8 cellular contexts compared by ENCODE assay signal in the genomic region with DNA sequence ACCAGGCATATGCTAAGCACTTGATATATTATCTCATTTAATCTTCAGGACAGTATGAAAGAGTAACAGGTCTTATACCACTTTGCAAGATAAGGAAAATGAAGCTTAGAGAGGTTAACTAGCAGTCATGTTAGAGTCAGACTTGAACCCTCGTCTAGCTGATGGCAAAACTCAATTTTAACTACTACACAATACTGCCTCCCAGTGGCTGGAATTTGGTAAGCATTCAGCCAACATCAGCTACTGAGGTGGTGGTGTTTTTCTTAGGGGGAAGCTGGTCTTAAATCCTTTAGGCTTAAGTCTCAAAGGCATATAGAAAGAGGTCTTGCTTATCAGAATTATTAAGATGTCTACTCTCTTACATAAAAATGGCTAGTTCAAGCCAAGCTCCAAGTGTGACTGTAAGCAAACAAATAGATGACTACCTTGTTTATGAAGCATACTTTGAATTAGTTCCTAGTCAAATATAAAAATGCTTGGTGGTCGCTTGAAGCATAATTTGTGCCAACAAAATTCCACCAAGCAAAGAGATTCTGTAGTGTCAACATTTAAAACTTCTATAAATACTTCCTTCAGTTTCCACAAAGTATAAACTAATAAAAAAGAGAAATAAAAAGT.
DNase-seq lines count a peak whose midpoint lies in the region; ATAC-seq and TF ChIP-seq lines count a peak whose summit lies in the region.

No MANE protein-coding gene starts in this region.

- TF ChIP-seq CTCF in AG09319 (IDR thresholded peaks at IDR 0.05; ENCODE audit: low read depth, low read length) (peak; percentile 59), Peyer's patch (IDR thresholded peaks at IDR 0.05) (peak in 4 of 6 experiments; percentile 30 to 47 (median 44)), fibroblast of pulmonary artery (IDR thresholded peaks at IDR 0.05; ENCODE audit: low read length, missing control alignments) (peak; percentile 78)

- H3K4ac ChIP-seq in trophoblast cell (ENCODE audit: low read depth, low read length) = no peak overlapping the region

- no CpG with 5 or more reads among the region's 2 CpGs for WGBS in trophoblast cell (ENCODE audit: extremely low coverage, insufficient coverage, insufficient read length)

- no peak overlapping the region for H3K14ac ChIP-seq in trophoblast cell (ENCODE audit: low read length)

- H3K4me1 Mint-ChIP-seq in activated CD8-positive, alpha-beta memory T cell treated with anti-CD3 and anti-CD28 coated beads, Interleukin-2, amount 10 ng/mL, durations not matched to agents 7 days and 5 days = no peaks in the 10 kb centered on the region

- no peaks in the 10 kb centered on the region for H3K79me2 ChIP-seq in trophoblast cell (ENCODE audit: control insufficient read depth, insufficient read depth, low read length, poor library complexity)

- H3K27me3 ChIP-seq in Peyer's patch (no peaks in the 10 kb centered on the region), trophoblast cell (ENCODE audit: insufficient read depth, low read length) (no peaks in the 10 kb centered on the region)

- no peak overlapping the region for H2BK5ac ChIP-seq in trophoblast cell (ENCODE audit: low read depth, low read length, poor library complexity)

- H3K9me3 ChIP-seq in Peyer's patch (no peaks in the 10 kb centered on the region), trophoblast cell (ENCODE audit: insufficient read depth, low read depth, low read length) (no peaks in the 10 kb centered on the region)

- H3K4me3 ChIP-seq in Peyer's patch (no peak overlapping the region), fibroblast of pulmonary artery (replicated peaks; ENCODE audit: low read depth, low read length) (no peak overlapping the region), trophoblast cell (ENCODE audit: low read depth, low read length) (no peak overlapping the region)

- H4K12ac ChIP-seq in trophoblast cell (ENCODE audit: low read depth, low read length) = no peak overlapping the region

- DNase-seq in AG09319 (ENCODE audit: extremely low read depth, low read depth) (no peak), Peyer's patch (peak in 1 of 3 donors; percentile 42), fibroblast of pulmonary artery (ENCODE audit: low read depth) (peak; percentile 58), trophoblast cell (peak; percentile 8 to 63)
- no peak for DNase-seq in activated CD8-positive, alpha-beta memory T cell treated with anti-CD3 and anti-CD28 coated beads, Interleukin-2, amount 10 ng/mL, durations not matched to agents 7 days and 5 days
- no peak for DNase-seq in activated effector memory CD4-positive, alpha-beta T cell treated with Interleukin-2 at 50 U/mL for 16 hours

- H3K4me3 Mint-ChIP-seq in activated CD8-positive, alpha-beta memory T cell treated with anti-CD3 and anti-CD28 coated beads, Interleukin-2, amount 10 ng/mL, durations not matched to agents 7 days and 5 days = no peak overlapping the region

- H3K36me3 ChIP-seq in Peyer's patch (no peaks in the 10 kb centered on the region), trophoblast cell (ENCODE audit: control insufficient read depth in 1 of 2, insufficient read depth in 2 of 2, low read length in 2 of 2) (no peaks in the 10 kb centered on the region)

- no peaks in the 10 kb centered on the region for H3K27me3 Mint-ChIP-seq in activated CD8-positive, alpha-beta memory T cell treated with anti-CD3 and anti-CD28 coated beads, Interleukin-2, amount 10 ng/mL, durations not matched to agents 7 days and 5 days

- CTCF ChIA-PET in activated CD8-positive, alpha-beta memory T cell treated with anti-CD3 and anti-CD28 coated beads, Interleukin-2, amount 10 ng/mL, durations not matched to agents 7 days and 5 days (lab: Charles Lee) = no interaction called here

- ATAC-seq in GM18508 (IDR thresholded peaks at IDR 0.05; ENCODE audit: insufficient read depth, unreplicated experiment) (peak; percentile 75), HG03175 (IDR thresholded peaks at IDR 0.05; ENCODE audit: unreplicated experiment) (peak; percentile 82)
- ATAC-seq in activated CD8-positive, alpha-beta memory T cell treated with anti-CD3 and anti-CD28 coated beads, Interleukin-2, amount 10 ng/mL, durations not matched to agents 7 days and 5 days = no peak

- H2AFZ ChIP-seq in trophoblast cell (ENCODE audit: insufficient read depth, low read length, poor library complexity) = no peak overlapping the region

- no peaks in the 10 kb centered on the region for H3K36me3 Mint-ChIP-seq in activated CD8-positive, alpha-beta memory T cell treated with anti-CD3 and anti-CD28 coated beads, Interleukin-2, amount 10 ng/mL, durations not matched to agents 7 days and 5 days

- no peak overlapping the region for H2BK12ac ChIP-seq in trophoblast cell (ENCODE audit: low read length)

- no peak for TF ChIP-seq POLR2A in Peyer's patch (IDR thresholded peaks at IDR 0.05)

- no peak overlapping the region for H2BK120ac ChIP-seq in trophoblast cell (ENCODE audit: insufficient read depth, low read length, poor library complexity)

- no peak overlapping the region for H4K91ac ChIP-seq in trophoblast cell (ENCODE audit: low read depth, low read length)

- H3K9ac ChIP-seq in trophoblast cell (ENCODE audit: low read length) = no peak overlapping the region

- no peak overlapping the region for H2AK5ac ChIP-seq in trophoblast cell (ENCODE audit: low read length)

- no peak overlapping the region for H3K23ac ChIP-seq in trophoblast cell (ENCODE audit: low read length)

- H3K27ac ChIP-seq in Peyer's patch = no peak overlapping the region
- H3K27ac ChIP-seq in trophoblast cell (ENCODE audit: low read depth, low read length) = no peak overlapping the region

- no peak overlapping the region for H4K8ac ChIP-seq in trophoblast cell (ENCODE audit: low read depth, low read length)

- H3K4me1 ChIP-seq in Peyer's patch (no peaks in the 10 kb centered on the region), trophoblast cell (ENCODE audit: control insufficient read depth in 1 of 2, insufficient read depth in 2 of 2, low read length in 2 of 2) (no peaks in the 10 kb centered on the region)

- H3K27ac Mint-ChIP-seq in activated CD8-positive, alpha-beta memory T cell treated with anti-CD3 and anti-CD28 coated beads, Interleukin-2, amount 10 ng/mL, durations not matched to agents 7 days and 5 days = no peak overlapping the region

- H3K9me3 Mint-ChIP-seq in activated CD8-positive, alpha-beta memory T cell treated with anti-CD3 and anti-CD28 coated beads, Interleukin-2, amount 10 ng/mL, durations not matched to agents 7 days and 5 days (ENCODE audit: low read depth) = no peaks in the 10 kb centered on the region

- no peak overlapping the region for H3K18ac ChIP-seq in trophoblast cell (ENCODE audit: low read length)

- H3K4me2 ChIP-seq in trophoblast cell (ENCODE audit: low read length) = no peak overlapping the region

- H3K79me1 ChIP-seq in trophoblast cell (ENCODE audit: low read length) = no peaks in the 10 kb centered on the region

Comparison
In these comparisons a context has a peak if more than half of its experiments do, and no peak if none do; other contexts are left out.
1. DNase-seq: peak in fibroblast of pulmonary artery (single experiment) and trophoblast cell (2 of 2); none in AG09319 (single experiment), activated CD8-positive, alpha-beta memory T cell treated with anti-CD3 and anti-CD28 coated beads, Interleukin-2, amount 10 ng/mL, durations not matched to agents 7 days and 5 days (single experiment) and activated effector memory CD4-positive, alpha-beta T cell treated with Interleukin-2 at 50 U/mL for 16 hours (single experiment).
2. Peak in every context shown above with its lines, with median percentiles within 50 percentile points of each other: CTCF ChIP-seq.